In genomic region chr9:112112519-112112918, GRCh38 we compare ENCODE assay signal across 11 cellular contexts.
DNase-seq lines count a peak whose midpoint lies in the region; ATAC-seq, FAIRE-seq and TF ChIP-seq lines count a peak whose summit lies in the region.
"Had no signal": no experiment of that assay in that cellular context is flagged by ENCODE, and none has a peak within 500 bp of the region (broad histone marks: within the 10 kb centered on the region; RNA-seq: fewer than 3 reads in every experiment).

No MANE protein-coding gene starts in this region.

- H3K27ac Mint-ChIP-seq in stimulated activated memory B cell treated with anti-CD40 and anti-IgM and Interleukin-4, amounts not matched to agents 10 μg/mL and 1 μg/mL and 100 μg/mL, for 72 hours, result peak overlapping the region; percentile 10
- H3K27ac Mint-ChIP-seq: naive thymus-derived CD4-positive, alpha-beta T cell had no signal

- H3K4me1 ChIP-seq in SJSA1 (replicated peaks) (peaks cover 16% of the 10 kb centered on the region), fibroblast of lung (ENCODE audit: control insufficient read depth, extremely low read depth, insufficient read depth, low read length) (peaks cover 2% of the 10 kb centered on the region), esophagus muscularis mucosa (no peaks in the 10 kb centered on the region)
- H3K4me1 ChIP-seq: heart right ventricle, Peyer's patch had no signal

- no peak for TF ChIP-seq POLR2A in H54 (IDR thresholded peaks at IDR 0.05; ENCODE audit: low read depth, low read length)
- no peak for TF ChIP-seq POLR2A in esophagus muscularis mucosa (IDR thresholded peaks at IDR 0.05; ENCODE audit: low read depth)

- peak; percentile 57 for DNase-seq in H54 (ENCODE audit: insufficient read length, low spot score)
- peak; percentile 68 to 82 for DNase-seq in SJSA1 (ENCODE audit: low read depth in 1 of 2, low spot score in 2 of 2)
- DNase-seq in fibroblast of lung (ENCODE audit: low read depth in 2 of 2), result peak; percentile 65 to 96
- no peak for DNase-seq in ureter (ENCODE audit: low spot score)
- no peak for DNase-seq in esophagus muscularis mucosa (ENCODE audit: extremely low spot score)
- DNase-seq in stimulated activated CD4-positive, alpha-beta T cell treated with anti-CD3 and anti-CD28 coated beads, Interleukin-2, amount 100 ng/mL, for 48 hours, result no peak
- DNase-seq: aorta, heart right ventricle had no signal

- peak; percentile 97 for FAIRE-seq in H54 (lab: Jason Lieb, UNC)

- no peak for TF ChIP-seq CTCF in fibroblast of lung (conservative IDR thresholded peaks at IDR 0.05 in 1 of 2, IDR thresholded peaks at IDR 0.05 in 1 of 2; ENCODE audit: low read depth in 1 of 2, low read length in 2 of 2)
- no peak for TF ChIP-seq CTCF in esophagus muscularis mucosa (IDR thresholded peaks at IDR 0.05)

- H3K4me2 ChIP-seq in fibroblast of lung (ENCODE audit: extremely low read depth, insufficient read depth, low read length), result no peak overlapping the region

- TF ChIP-seq EP300 in esophagus muscularis mucosa (IDR thresholded peaks at IDR 0.05), result no peak

- peak overlapping the region; percentile 42 for H3K27ac ChIP-seq in SJSA1
- H3K27ac ChIP-seq in fibroblast of lung (ENCODE audit: insufficient read depth, low read length), result no peak overlapping the region
- H3K27ac ChIP-seq in esophagus muscularis mucosa (replicated peaks in 1 of 4), result no peak overlapping the region
- H3K27ac ChIP-seq: heart right ventricle, Peyer's patch had no signal

- H3K27me3 Mint-ChIP-seq in stimulated activated memory B cell treated with anti-CD40 and anti-IgM and Interleukin-4, amounts not matched to agents 10 μg/mL and 1 μg/mL and 100 μg/mL, for 72 hours, result no peaks in the 10 kb centered on the region
- H3K27me3 Mint-ChIP-seq: naive thymus-derived CD4-positive, alpha-beta T cell had no signal

- no peak overlapping the region for H3K9ac ChIP-seq in fibroblast of lung (ENCODE audit: insufficient read depth, low read length)

- no peak overlapping the region for H2AFZ ChIP-seq in fibroblast of lung (ENCODE audit: low read length)

- no peaks in the 10 kb centered on the region for H3K79me2 ChIP-seq in fibroblast of lung (ENCODE audit: control insufficient read depth, insufficient read depth, low read length)

- H3K27me3 ChIP-seq in SJSA1 (replicated peaks) (no peaks in the 10 kb centered on the region), fibroblast of lung (ENCODE audit: control insufficient read depth, insufficient read depth, low read length) (no peaks in the 10 kb centered on the region), esophagus muscularis mucosa (no peaks in the 10 kb centered on the region)
- H3K27me3 ChIP-seq: heart right ventricle, Peyer's patch had no signal

- WGBS in esophagus muscularis mucosa, result 57% methylated on average over 4 of the region's 4 CpGs

- H3K36me3 Mint-ChIP-seq in stimulated activated memory B cell treated with anti-CD40 and anti-IgM and Interleukin-4, amounts not matched to agents 10 μg/mL and 1 μg/mL and 100 μg/mL, for 72 hours, result peaks cover 6% of the 10 kb centered on the region

- H3K4me3 ChIP-seq in SJSA1 (no peak overlapping the region), fibroblast of lung (replicated peaks in 1 of 4; ENCODE audit: control extremely low read depth in 1 of 4, insufficient read depth in 1 of 4, low read depth in 3 of 4, low read length in 4 of 4) (no peak overlapping the region), esophagus muscularis mucosa (no peak overlapping the region)
- H3K4me3 ChIP-seq: heart right ventricle, Peyer's patch had no signal

- H4K20me1 ChIP-seq in fibroblast of lung (ENCODE audit: control insufficient read depth, extremely low read depth, insufficient read depth, low read length), result no peaks in the 10 kb centered on the region

- H3K36me3 ChIP-seq in SJSA1, result peaks cover 20% of the 10 kb centered on the region
- H3K36me3 ChIP-seq in fibroblast of lung (ENCODE audit: control insufficient read depth, insufficient read depth, low read length), result peaks cover 1% of the 10 kb centered on the region
- H3K36me3 ChIP-seq in esophagus muscularis mucosa, result peaks cover 0 to 10% (median 1%) of the 10 kb centered on the region in 4 donors
- H3K36me3 ChIP-seq: Peyer's patch had no signal

- intact Hi-C loops in esophagus muscularis mucosa (cut with DNase I), result no loop called here

- no peak overlapping the region for H3K4me3 Mint-ChIP-seq in stimulated activated memory B cell treated with anti-CD40 and anti-IgM and Interleukin-4, amounts not matched to agents 10 μg/mL and 1 μg/mL and 100 μg/mL, for 72 hours
- H3K4me3 Mint-ChIP-seq: naive thymus-derived CD4-positive, alpha-beta T cell had no signal

- peaks cover 38% of the 10 kb centered on the region for H3K4me1 Mint-ChIP-seq in stimulated activated memory B cell treated with anti-CD40 and anti-IgM and Interleukin-4, amounts not matched to agents 10 μg/mL and 1 μg/mL and 100 μg/mL, for 72 hours

- no peaks in the 10 kb centered on the region for H3K9me3 Mint-ChIP-seq in stimulated activated memory B cell treated with anti-CD40 and anti-IgM and Interleukin-4, amounts not matched to agents 10 μg/mL and 1 μg/mL and 100 μg/mL, for 72 hours
- H3K9me3 Mint-ChIP-seq: naive thymus-derived CD4-positive, alpha-beta T cell had no signal

- H3K9me3 ChIP-seq in SJSA1 (replicated peaks) (no peaks in the 10 kb centered on the region), fibroblast of lung (ENCODE audit: control insufficient read depth, insufficient read depth, low read depth, low read length) (no peaks in the 10 kb centered on the region), esophagus muscularis mucosa (no peaks in the 10 kb centered on the region)
- H3K9me3 ChIP-seq: heart right ventricle, Peyer's patch had no signal

- ATAC-seq in stimulated activated memory B cell treated with anti-CD40 and anti-IgM and Interleukin-4, amounts not matched to agents 10 μg/mL and 1 μg/mL and 100 μg/mL, for 72 hours, result no peak
- ATAC-seq: naive thymus-derived CD4-positive, alpha-beta T cell had no signal

Comparison
In these comparisons a context has a peak if more than half of its experiments do, and no peak if none do; other contexts are left out.
1. DNase-seq: peak in H54 (single experiment), SJSA1 (2 of 2) and fibroblast of lung (2 of 2); none in ureter (single experiment), esophagus muscularis mucosa (single experiment) and stimulated activated CD4-positive, alpha-beta T cell treated with anti-CD3 and anti-CD28 coated beads, Interleukin-2, amount 100 ng/mL, for 48 hours (0 of 2).